ENCODE assay signal across 1 cellular context in the genomic region with DNA sequence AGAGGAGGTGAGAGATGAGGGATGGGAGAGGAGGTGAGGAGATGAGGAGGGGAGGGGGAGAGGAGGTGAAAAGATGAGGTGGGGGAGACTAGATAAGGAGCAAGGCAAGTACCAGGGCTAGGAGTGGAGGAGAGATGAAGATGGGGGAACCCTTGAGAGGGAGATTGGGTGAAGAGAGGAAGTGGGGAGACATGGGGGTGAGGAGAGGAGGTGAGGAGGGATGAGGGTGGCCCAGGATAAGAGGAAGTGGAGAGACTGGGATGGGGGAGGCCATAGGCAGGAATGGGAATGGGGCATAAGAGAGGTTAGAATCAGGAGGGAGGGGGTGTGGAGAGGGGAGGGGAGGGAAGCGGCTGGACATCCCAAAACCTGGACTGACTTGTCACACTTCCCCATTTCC.
TF ChIP-seq lines count a peak whose summit lies in the region.

No MANE protein-coding gene starts in this region.

TF ChIP-seq in H1, 55 proteins besides CTCF, POLR2A, EP300 and RAD21:
- TF ChIP-seq EGR1 (IDR thresholded peaks at IDR 0.05; ENCODE audit: borderline replicate concordance, low read depth, low read length) = no peak
- TF ChIP-seq MAFK (IDR thresholded peaks at IDR 0.05; ENCODE audit: low read depth, low read length) = no peak
- TF ChIP-seq TAF1 (IDR thresholded peaks at IDR 0.05; ENCODE audit: low read depth, low read length) = no peak
- TF ChIP-seq RBBP5 (IDR thresholded peaks at IDR 0.05; ENCODE audit: borderline replicate concordance, low read depth, low read length) = no peak
- TF ChIP-seq SP4 (IDR thresholded peaks at IDR 0.05; ENCODE audit: low read length) = no peak
- no peak for TF ChIP-seq SP1 (IDR thresholded peaks at IDR 0.05; ENCODE audit: low read depth, low read length)
- no peak for TF ChIP-seq SRF (IDR thresholded peaks at IDR 0.05; ENCODE audit: low read depth, low read length)
- no peak for TF ChIP-seq GABPA (IDR thresholded peaks at IDR 0.05; ENCODE audit: borderline replicate concordance, insufficient read depth, low read length)
- TF ChIP-seq CBX8 (IDR thresholded peaks at IDR 0.05; ENCODE audit: borderline replicate concordance, low read depth, low read length) = no peak
- TF ChIP-seq JUN (IDR thresholded peaks at IDR 0.05; ENCODE audit: low read depth, low read length) = no peak
- no peak for TF ChIP-seq EZH2 (IDR thresholded peaks at IDR 0.05; ENCODE audit: low read depth, low read length, severe bottlenecking)
- TF ChIP-seq KDM4A (IDR thresholded peaks at IDR 0.05; ENCODE audit: low read depth, low read length, severe bottlenecking) = no peak
- TF ChIP-seq FOSL1 (IDR thresholded peaks at IDR 0.05; ENCODE audit: insufficient read depth, low read depth, low read length) = no peak
- no peak for TF ChIP-seq CTBP2 (IDR thresholded peaks at IDR 0.05; ENCODE audit: borderline replicate concordance, insufficient read depth, insufficient read length, low read length)
- no peak for TF ChIP-seq CHD1 (IDR thresholded peaks at IDR 0.05; ENCODE audit: low read depth, low read length)
- TF ChIP-seq POLR2AphosphoS5 (IDR thresholded peaks at IDR 0.05; ENCODE audit: low read depth, low read length) = no peak
- no peak for TF ChIP-seq CHD2 (IDR thresholded peaks at IDR 0.05; ENCODE audit: low read length)
- TF ChIP-seq BACH1 (IDR thresholded peaks at IDR 0.05; ENCODE audit: low read length) = no peak
- TF ChIP-seq RXRA (IDR thresholded peaks at IDR 0.05; ENCODE audit: insufficient read depth, low read depth, low read length) = no peak
